9 cellular contexts compared by ENCODE assay signal in the genomic region with DNA sequence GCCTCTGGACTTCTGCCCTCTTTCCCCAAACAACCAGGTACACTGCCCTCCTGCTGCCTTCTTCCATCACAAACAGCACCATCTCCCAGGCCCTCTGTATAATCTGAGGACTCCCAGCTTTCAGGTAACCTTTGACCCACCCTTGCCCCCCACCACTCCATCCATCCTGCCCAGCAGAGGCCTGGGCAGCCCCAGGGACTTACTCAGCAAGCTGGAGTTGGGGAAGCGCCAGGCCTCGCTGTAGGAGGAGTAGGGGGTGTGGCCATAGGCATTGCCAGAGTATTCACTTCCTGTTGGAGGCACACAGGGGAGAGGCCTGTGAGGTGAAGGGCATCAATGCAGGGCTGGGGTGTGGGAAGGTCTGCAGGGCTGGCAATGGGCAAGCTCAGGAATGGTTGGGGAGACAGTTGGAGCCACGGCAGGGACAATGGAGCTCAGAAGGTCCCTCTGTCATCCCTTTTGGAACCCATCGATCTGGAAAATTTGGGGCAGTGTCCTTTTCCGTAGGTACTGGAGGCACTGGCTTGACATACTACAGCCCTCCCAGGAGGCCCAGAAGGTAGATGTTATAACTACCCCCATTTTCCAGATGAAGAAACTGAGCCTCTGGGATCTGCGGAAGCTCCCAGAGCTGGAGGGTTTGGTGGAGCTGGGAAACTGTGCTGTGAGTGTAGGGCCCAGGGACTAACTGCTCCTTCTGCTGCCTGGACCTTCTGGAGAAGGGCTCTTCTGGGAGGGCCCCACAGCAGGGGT. TPM values are rescaled to one million over a fixed set of nuclear protein-coding genes. Genes with fewer than 3 reads are reported as not detected.
DNase-seq lines count a peak whose midpoint lies in the region; ATAC-seq, FAIRE-seq and TF ChIP-seq lines count a peak whose summit lies in the region.
"Had no signal": no experiment of that assay in that cellular context is flagged by ENCODE, and none has a peak within 500 bp of the region (broad histone marks: within the 10 kb centered on the region; RNA-seq: fewer than 3 reads in every experiment).

No MANE protein-coding gene starts in this region.

- TF ChIP-seq CTCF in 22Rv1 (IDR thresholded peaks at IDR 0.05) (no peak), astrocyte (IDR thresholded peaks at IDR 0.05; ENCODE audit: insufficient read depth, low read depth, low read length) (no peak), endothelial cell (IDR thresholded peaks at IDR 0.05; ENCODE audit: unreplicated experiment) (no peak), OCI-LY7 (conservative IDR thresholded peaks at IDR 0.05; ENCODE audit: low read length) (no peak)

- H3K9me3 Mint-ChIP-seq in astrocyte (ENCODE audit: unreplicated experiment) (peaks cover 2% of the 10 kb centered on the region), endothelial cell (ENCODE audit: unreplicated experiment) (no peaks in the 10 kb centered on the region)
- H3K9me3 Mint-ChIP-seq: natural killer cell treated with Interleukin-12 subunit alpha and Interleukin-12 subunit beta and Interleukin-15 and Interleukin-18, amount 100 ng/mL, for 72 hours had no signal

- H3K27me3 ChIP-seq in astrocyte (ENCODE audit: insufficient read depth, low read length), result no peaks in the 10 kb centered on the region

- H3K4me3 ChIP-seq in astrocyte (ENCODE audit: insufficient read depth, low read depth, low read length) (no peak overlapping the region), OCI-LY7 (ENCODE audit: low read depth, low read length, poor library complexity, severe bottlenecking) (no peak overlapping the region)

- DNase-seq in HPDE6-E6E7 (ENCODE audit: extremely low spot score) (peak; percentile 39), astrocyte (ENCODE audit: low read depth) (no peak), kidney tubule cell (ENCODE audit: low spot score) (peak; percentile 88), endothelial cell (ENCODE audit: low spot score) (no peak), SKM-1 (lab: John Stamatoyannopoulos, UW; ENCODE audit: unreplicated experiment) (no peak), OCI-LY7 (ENCODE audit: low spot score) (no peak)

- no peak overlapping the region for H3K4me3 Mint-ChIP-seq in astrocyte (ENCODE audit: unreplicated experiment)
- no peak overlapping the region for H3K4me3 Mint-ChIP-seq in endothelial cell (ENCODE audit: unreplicated experiment)
- H3K4me3 Mint-ChIP-seq: natural killer cell treated with Interleukin-12 subunit alpha and Interleukin-12 subunit beta and Interleukin-15 and Interleukin-18, amount 100 ng/mL, for 72 hours had no signal

- H4K20me1 ChIP-seq in astrocyte (ENCODE audit: insufficient read depth, low read length) (no peaks in the 10 kb centered on the region), OCI-LY7 (ENCODE audit: insufficient read depth, low read length) (no peaks in the 10 kb centered on the region)

- H3K27me3 Mint-ChIP-seq in astrocyte (ENCODE audit: low read depth, unreplicated experiment) (peaks cover 2% of the 10 kb centered on the region), endothelial cell (ENCODE audit: unreplicated experiment) (peaks cover 9% of the 10 kb centered on the region)
- H3K27me3 Mint-ChIP-seq: natural killer cell treated with Interleukin-12 subunit alpha and Interleukin-12 subunit beta and Interleukin-15 and Interleukin-18, amount 100 ng/mL, for 72 hours had no signal

- H3K27ac Mint-ChIP-seq in astrocyte (ENCODE audit: unreplicated experiment) (no peak overlapping the region), endothelial cell (ENCODE audit: unreplicated experiment) (no peak overlapping the region)
- H3K27ac Mint-ChIP-seq: natural killer cell treated with Interleukin-12 subunit alpha and Interleukin-12 subunit beta and Interleukin-15 and Interleukin-18, amount 100 ng/mL, for 72 hours had no signal

- no peak for FAIRE-seq in astrocyte (lab: Jason Lieb, UNC)

- ATAC-seq in GM21390 (IDR thresholded peaks at IDR 0.05; ENCODE audit: unreplicated experiment), result no peak

- H2AFZ ChIP-seq in astrocyte (ENCODE audit: low read depth, low read length) (peak overlapping the region; percentile 46), OCI-LY7 (ENCODE audit: low read length) (no peak overlapping the region)

- intact Hi-C loops in OCI-LY7 (cut with micrococcal nuclease; ENCODE audit: unreplicated experiment), result no loop called here

- H3K9me2 ChIP-seq in OCI-LY7 (ENCODE audit: insufficient read depth, low read length), result no peaks in the 10 kb centered on the region

- H3K4me1 Mint-ChIP-seq in astrocyte (ENCODE audit: low read depth, unreplicated experiment) (peaks cover 17% of the 10 kb centered on the region), endothelial cell (ENCODE audit: unreplicated experiment) (peaks cover 25% of the 10 kb centered on the region)

- H3K27ac ChIP-seq in 22Rv1, result peak overlapping the region; percentile 89
- H3K27ac ChIP-seq in astrocyte (ENCODE audit: low read depth, low read length), result no peak overlapping the region
- no peak overlapping the region for H3K27ac ChIP-seq in OCI-LY7 (ENCODE audit: low read depth, low read length, poor library complexity, severe bottlenecking)

- CTCF ChIA-PET in OCI-LY7 (lab: Charles Lee; ENCODE audit: unreplicated experiment), result interaction anchor here (0.5 kb wide), 1 partner anchor 18 kb away, joined by 3 read pairs; no protein-coding TSS in a partner anchor

- H3K4me1 ChIP-seq in astrocyte (ENCODE audit: insufficient read depth, low read length) (peaks cover 27% of the 10 kb centered on the region), OCI-LY7 (ENCODE audit: insufficient read depth, low read length, poor library complexity, severe bottlenecking) (no peaks in the 10 kb centered on the region)

- H3K36me3 ChIP-seq in astrocyte (ENCODE audit: insufficient read depth, low read length) (no peaks in the 10 kb centered on the region), OCI-LY7 (ENCODE audit: insufficient read depth, low read length) (no peaks in the 10 kb centered on the region)

- peaks cover 2% of the 10 kb centered on the region for H3K36me3 Mint-ChIP-seq in astrocyte (ENCODE audit: low read depth, unreplicated experiment)
- H3K36me3 Mint-ChIP-seq in endothelial cell (ENCODE audit: low read depth, unreplicated experiment), result no peaks in the 10 kb centered on the region
- H3K36me3 Mint-ChIP-seq: natural killer cell treated with Interleukin-12 subunit alpha and Interleukin-12 subunit beta and Interleukin-15 and Interleukin-18, amount 100 ng/mL, for 72 hours had no signal

- no peaks in the 10 kb centered on the region for H3K79me2 ChIP-seq in astrocyte (ENCODE audit: insufficient read depth, low read length)
- H3K79me2 ChIP-seq in OCI-LY7 (ENCODE audit: insufficient read depth, low read depth, low read length), result no peaks in the 10 kb centered on the region

- H3K9me3 ChIP-seq in astrocyte (ENCODE audit: insufficient read depth, low read depth, low read length), result no peaks in the 10 kb centered on the region
- H3K9me3 ChIP-seq in OCI-LY7 (ENCODE audit: low read length), result no peaks in the 10 kb centered on the region

- H3K9ac ChIP-seq in astrocyte (ENCODE audit: low read length), result no peak overlapping the region

- POLR2A ChIA-PET in OCI-LY7 (lab: Charles Lee), result interaction anchor here (1.7 kb wide), 1 partner anchor 15 kb away, joined by 4 read pairs; no protein-coding TSS in a partner anchor

- H3K4me2 ChIP-seq in astrocyte (ENCODE audit: low read length) (peak overlapping the region; percentile 2), OCI-LY7 (ENCODE audit: low read length) (no peak overlapping the region)

- BruUV-seq in OCI-LY7 (replicated peaks; lab: Mats Ljungman, UMichigan), result no TSS peak

RNA-seq across cellular contexts. Expression of a gene that starts 46.3 kb away (rescaled TPM):
- total RNA-seq in astrocyte (2.6 and 4.0 TPM in 2 replicates), endothelial cell (ENCODE audit: unreplicated experiment) (1.9 TPM), OCI-LY7 (2022) (100 and 111 TPM in 2 replicates)
- total RNA-seq in OCI-LY7 (2014; rRNA removed; shearing (Covaris generic)), result 78.2 and 99.6 TPM in 2 replicates

RNA-seq across cellular contexts. Expression of a gene that starts 58.7 kb away (rescaled TPM):
- 0.48 and 1.2 TPM in 2 replicates for total RNA-seq in astrocyte
- total RNA-seq in endothelial cell (ENCODE audit: unreplicated experiment), result 2.1 TPM
- 0.90 and 2.6 TPM in 2 replicates for total RNA-seq in OCI-LY7 (2014; rRNA removed; shearing (Covaris generic))
- total RNA-seq in OCI-LY7 (2022), result 1.6 and 3.6 TPM in 2 replicates

Comparison
In these comparisons a context has a peak if more than half of its experiments do, and no peak if none do; other contexts are left out.
1. DNase-seq: peak in HPDE6-E6E7 (single experiment) and kidney tubule cell (single experiment); none in astrocyte (single experiment), endothelial cell (single experiment), SKM-1 (single experiment) and OCI-LY7 (single experiment).
2. RNA of a gene that starts 46.3 kb away (total RNA-seq): 78.2 to 111 TPM in OCI-LY7; 2.6 to 4.0 TPM in astrocyte and 1.9 TPM in endothelial cell (single experiment); every median in the first group is over 10 times any median in the second.